9 cellular contexts compared by ENCODE assay signal in genomic region chr2:198004921-198005829, GRCh38.
DNase-seq lines count a peak whose midpoint lies in the region; ATAC-seq lines count a peak whose summit lies in the region.
"Had no signal": no experiment of that assay in that cellular context is flagged by ENCODE, and none has a peak within 500 bp of the region (broad histone marks: within the 10 kb centered on the region; RNA-seq: fewer than 3 reads in every experiment).

No MANE protein-coding gene starts in this region.

- H3K27ac Mint-ChIP-seq in activated T-helper 1 cell treated with anti-CD3 and anti-CD28 coated beads, Interleukin-12 subunit alpha, Interleukin-12 subunit beta, Interleukin-2, Interleukin-4 antibody, amounts not matched to agents 30 ng/mL and 10 ng/mL and 1 ng/mL, durations not matched to agents 14 hours and 24 hours and 36 hours = peak overlapping the region; percentile 76
- peak overlapping the region; percentile 78 for H3K27ac Mint-ChIP-seq in stimulated activated naive CD8-positive, alpha-beta T cell treated with anti-CD3 and anti-CD28 coated beads, Interleukin-15, Interleukin-2, amounts not matched to agents 100 ng/mL and 50 ng/mL, for 24 hours

- H3K9me3 Mint-ChIP-seq in activated T-helper 1 cell treated with anti-CD3 and anti-CD28 coated beads, Interleukin-12 subunit alpha, Interleukin-12 subunit beta, Interleukin-2, Interleukin-4 antibody, amounts not matched to agents 30 ng/mL and 10 ng/mL and 1 ng/mL, durations not matched to agents 14 hours and 24 hours and 36 hours = peaks cover 16% of the 10 kb centered on the region
- H3K9me3 Mint-ChIP-seq in stimulated activated naive CD8-positive, alpha-beta T cell treated with anti-CD3 and anti-CD28 coated beads, Interleukin-15, Interleukin-2, amounts not matched to agents 100 ng/mL and 50 ng/mL, for 24 hours = peaks cover 13% of the 10 kb centered on the region

- no peaks in the 10 kb centered on the region for H3K27me3 Mint-ChIP-seq in activated T-helper 1 cell treated with anti-CD3 and anti-CD28 coated beads, Interleukin-12 subunit alpha, Interleukin-12 subunit beta, Interleukin-2, Interleukin-4 antibody, amounts not matched to agents 30 ng/mL and 10 ng/mL and 1 ng/mL, durations not matched to agents 14 hours and 24 hours and 36 hours (ENCODE audit: insufficient read depth)
- H3K27me3 Mint-ChIP-seq in stimulated activated naive CD8-positive, alpha-beta T cell treated with anti-CD3 and anti-CD28 coated beads, Interleukin-15, Interleukin-2, amounts not matched to agents 100 ng/mL and 50 ng/mL, for 24 hours = no peaks in the 10 kb centered on the region

- H3K36me3 Mint-ChIP-seq in activated T-helper 1 cell treated with anti-CD3 and anti-CD28 coated beads, Interleukin-12 subunit alpha, Interleukin-12 subunit beta, Interleukin-2, Interleukin-4 antibody, amounts not matched to agents 30 ng/mL and 10 ng/mL and 1 ng/mL, durations not matched to agents 14 hours and 24 hours and 36 hours (ENCODE audit: low read depth) = peaks cover 5% of the 10 kb centered on the region
- no peaks in the 10 kb centered on the region for H3K36me3 Mint-ChIP-seq in stimulated activated naive CD8-positive, alpha-beta T cell treated with anti-CD3 and anti-CD28 coated beads, Interleukin-15, Interleukin-2, amounts not matched to agents 100 ng/mL and 50 ng/mL, for 24 hours (ENCODE audit: low read depth)

- H3K4me3 Mint-ChIP-seq in activated T-helper 1 cell treated with anti-CD3 and anti-CD28 coated beads, Interleukin-12 subunit alpha, Interleukin-12 subunit beta, Interleukin-2, Interleukin-4 antibody, amounts not matched to agents 30 ng/mL and 10 ng/mL and 1 ng/mL, durations not matched to agents 14 hours and 24 hours and 36 hours = peak overlapping the region; percentile 46
- peak overlapping the region; percentile 49 for H3K4me3 Mint-ChIP-seq in stimulated activated naive CD8-positive, alpha-beta T cell treated with anti-CD3 and anti-CD28 coated beads, Interleukin-15, Interleukin-2, amounts not matched to agents 100 ng/mL and 50 ng/mL, for 24 hours

- H3K4me1 Mint-ChIP-seq in activated T-helper 1 cell treated with anti-CD3 and anti-CD28 coated beads, Interleukin-12 subunit alpha, Interleukin-12 subunit beta, Interleukin-2, Interleukin-4 antibody, amounts not matched to agents 30 ng/mL and 10 ng/mL and 1 ng/mL, durations not matched to agents 14 hours and 24 hours and 36 hours (ENCODE audit: low read depth) = peaks cover 50% of the 10 kb centered on the region
- peaks cover 70% of the 10 kb centered on the region for H3K4me1 Mint-ChIP-seq in stimulated activated naive CD8-positive, alpha-beta T cell treated with anti-CD3 and anti-CD28 coated beads, Interleukin-15, Interleukin-2, amounts not matched to agents 100 ng/mL and 50 ng/mL, for 24 hours (ENCODE audit: low read depth)

- DNase-seq in activated T-cell treated with anti-CD3 and anti-CD28 coated beads for 24 hours (ENCODE audit: low read depth) (peak; percentile 31), HT-29 (ENCODE audit: low spot score) (no peak), mesenteric fat pad (ENCODE audit: low spot score) (no peak), epidermal melanocyte (ENCODE audit: insufficient read length, low spot score) (no peak)
- DNase-seq in activated T-cell treated with anti-CD3 and anti-CD28 coated beads, Interleukin-2, amount 50 U/mL, for 1 hour = no peak
- peak; percentile 30 for DNase-seq in activated T-helper 1 cell treated with anti-CD3 and anti-CD28 coated beads, Interleukin-12 subunit alpha, Interleukin-12 subunit beta, Interleukin-2, Interleukin-4 antibody, amounts not matched to agents 30 ng/mL and 10 ng/mL and 1 ng/mL, durations not matched to agents 14 hours and 24 hours and 36 hours (ENCODE audit: low spot score)
- DNase-seq: ACHN had no signal

- intact Hi-C loops in activated T-helper 1 cell treated with anti-CD3 and anti-CD28 coated beads, Interleukin-12 subunit alpha, Interleukin-12 subunit beta, Interleukin-2, Interleukin-4 antibody, amounts not matched to agents 30 ng/mL and 10 ng/mL and 1 ng/mL, durations not matched to agents 14 hours and 24 hours and 36 hours (cut with micrococcal nuclease) = loop anchor here (1.0 to 10.0 kb wide), 7 partner anchors 16 to 570 kb away; partner anchors contain the start of genes PLCL1 and SF3B1

- ATAC-seq in HG03039 (IDR thresholded peaks at IDR 0.05; ENCODE audit: unreplicated experiment) = peak; percentile 82

Comparison
In these comparisons a context has a peak if more than half of its experiments do, and no peak if none do; other contexts are left out.
1. DNase-seq: peak in activated T-cell treated with anti-CD3 and anti-CD28 coated beads for 24 hours (single experiment) and activated T-helper 1 cell treated with anti-CD3 and anti-CD28 coated beads, Interleukin-12 subunit alpha, Interleukin-12 subunit beta, Interleukin-2, Interleukin-4 antibody, amounts not matched to agents 30 ng/mL and 10 ng/mL and 1 ng/mL, durations not matched to agents 14 hours and 24 hours and 36 hours (single experiment); none in activated T-cell treated with anti-CD3 and anti-CD28 coated beads, Interleukin-2, amount 50 U/mL, for 1 hour (single experiment), HT-29 (single experiment), mesenteric fat pad (single experiment) and epidermal melanocyte (single experiment).